8 cellular contexts compared by ENCODE assay signal in genomic region chr5:146041180-146041789, GRCh38.
DNase-seq lines count a peak whose midpoint lies in the region; ATAC-seq, FAIRE-seq and TF ChIP-seq lines count a peak whose summit lies in the region.

No MANE protein-coding gene starts in this region.

- H3K4me2 ChIP-seq in SU-DHL-6 (ENCODE audit: low read depth, low read length, poor library complexity, severe bottlenecking) (no peak overlapping the region), HepG2 (ENCODE audit: low read depth, low read length) (no peak overlapping the region)

- TF ChIP-seq EP300 in HepG2 (IDR thresholded peaks at IDR 0.05; ENCODE audit: low read depth in 2 of 2, low read length in 2 of 2): no peak
- no peak for TF ChIP-seq EP300 in HepG2 (CRISPR knock-in tag; IDR thresholded peaks at IDR 0.05; ENCODE audit: borderline replicate concordance)

- no peaks in the 10 kb centered on the region for H3K27me3 ChIP-seq in SU-DHL-6 (ENCODE audit: low read length)
- H3K27me3 ChIP-seq in HepG2 (ENCODE audit: control insufficient read depth in 1 of 2, insufficient read depth in 2 of 2, low read length in 2 of 2): no peaks in the 10 kb centered on the region

- no peak for FAIRE-seq in HepG2 (lab: Jason Lieb, UNC)

- TF ChIP-seq RAD21 in HepG2 (CRISPR knock-in tag; IDR thresholded peaks at IDR 0.05): 0 out of 2 replicates have a peak, but pooled peaks have one; percentile 37

- POLR2A ChIA-PET in HepG2 (lab: Yijun Ruan, JAX): interaction anchor here (0.6 to 1.1 kb wide), 2 partner anchors 206 to 410 kb away, joined by 3 to 5 read pairs; partner anchors contain the start of gene PRELID2

- no peak for TF ChIP-seq POLR2A in HepG2 (IDR thresholded peaks at IDR 0.05; ENCODE audit: insufficient read depth in 1 of 2, low read depth in 2 of 2, low read length in 2 of 2)

- H3K4me3 ChIP-seq in SU-DHL-6 (ENCODE audit: insufficient read depth, low read length, poor library complexity, severe bottlenecking): no peak overlapping the region
- no peak overlapping the region for H3K4me3 ChIP-seq in HepG2 (replicated peaks in 1 of 3; ENCODE audit: insufficient read depth in 1 of 3, low read depth in 2 of 3, low read length in 3 of 3)

- H3K79me2 ChIP-seq in SU-DHL-6 (ENCODE audit: insufficient read depth, low read length) (no peaks in the 10 kb centered on the region), HepG2 (ENCODE audit: insufficient read depth, low read length) (no peaks in the 10 kb centered on the region)

- no TSS peak for BruUV-seq in HepG2 (replicated peaks; lab: Mats Ljungman, UMichigan)

- no peak overlapping the region for H3K27ac ChIP-seq in SU-DHL-6 (ENCODE audit: low read depth, low read length)
- no peak overlapping the region for H3K27ac ChIP-seq in HepG2 (ENCODE audit: extremely low read length, insufficient read depth, low read length)

- intact Hi-C loops in HepG2 (cut with micrococcal nuclease; ENCODE audit: unreplicated experiment): loop anchor here (1.0 kb wide), 1 partner anchor 284 kb away; no protein-coding TSS in a partner anchor

- DNase-seq in HepG2 (ENCODE audit: low spot score): no peak
- no peak for DNase-seq in NCI-H2081 (lab: John Stamatoyannopoulos, UW)
- DNase-seq in 8988T: no peak
- no peak for DNase-seq in NOMO-1 treated with dmso at 0.1 percent for 144 hours (lab: John Stamatoyannopoulos, UW; ENCODE audit: unreplicated experiment)
- DNase-seq in NCI-H1694 treated with DMSO at 0.1 percent for 48 hours (lab: John Stamatoyannopoulos, UW): no peak

- TF ChIP-seq CTCF in SU-DHL-6 (IDR thresholded peaks at IDR 0.05; ENCODE audit: insufficient read depth, low read length, poor library complexity, severe bottlenecking) (peak; percentile 18), HepG2 (CRISPR knock-in tag; IDR thresholded peaks at IDR 0.05) (peak; percentile 42; the same call in 1 of the 2 replicates)

- H3K36me3 ChIP-seq in SU-DHL-6 (ENCODE audit: low read length) (no peaks in the 10 kb centered on the region), HepG2 (replicated peaks in 1 of 2; ENCODE audit: control insufficient read depth in 1 of 2, insufficient read depth in 2 of 2, low read length in 2 of 2) (no peaks in the 10 kb centered on the region)

- no peak overlapping the region for H3K9ac ChIP-seq in SU-DHL-6 (ENCODE audit: low read length)
- H3K9ac ChIP-seq in HepG2 (ENCODE audit: insufficient read depth, low read depth, low read length): no peak overlapping the region

- H4K20me1 ChIP-seq in SU-DHL-6 (ENCODE audit: low read depth, low read length) (no peaks in the 10 kb centered on the region), HepG2 (ENCODE audit: insufficient read depth, low read length) (no peaks in the 10 kb centered on the region)

- H2AFZ ChIP-seq in SU-DHL-6 (ENCODE audit: low read depth, low read length, severe bottlenecking) (no peak overlapping the region), HepG2 (ENCODE audit: low read length) (no peak overlapping the region)

- no peaks in the 10 kb centered on the region for H3K4me1 ChIP-seq in HepG2 (ENCODE audit: insufficient read depth, low read length)

- no peaks in the 10 kb centered on the region for H3K9me2 ChIP-seq in SU-DHL-6 (replicated peaks; ENCODE audit: insufficient read depth, low read length)

- WGBS in HepG2 (ENCODE audit: low lambda C conversion rate): 84% methylated on average over 8 of the region's 10 CpGs

- ATAC-seq in GM18511 (IDR thresholded peaks at IDR 0.05; ENCODE audit: unreplicated experiment) (peak; percentile 84), HG02870 (IDR thresholded peaks at IDR 0.05; ENCODE audit: unreplicated experiment) (peak; percentile 78), HepG2 (peak; percentile 91)

- CTCF ChIA-PET in HepG2 (lab: Yijun Ruan, JAX; ENCODE audit: low intra/inter-chr PET ratio, low total read pairs): no interaction called here

- H3F3A ChIP-seq in SU-DHL-6 (ENCODE audit: insufficient read depth): no peaks in the 10 kb centered on the region

- H3K9me3 ChIP-seq in SU-DHL-6 (ENCODE audit: insufficient read depth, low read length): no peaks in the 10 kb centered on the region
- H3K9me3 ChIP-seq in HepG2 (ENCODE audit: low read length): no peaks in the 10 kb centered on the region

- in situ Hi-C loops in HepG2 (cut with HindIII; ENCODE audit: extremely low pct_ligation_motif_present, low pct_unique_long_range_greater_than_20kb): no loop called here

TF ChIP-seq in HepG2, 621 proteins besides CTCF, POLR2A, EP300 and RAD21:
- no peak for TF ChIP-seq CREM (IDR thresholded peaks at IDR 0.05)
- no peak for TF ChIP-seq CREM (CRISPR knock-in tag; IDR thresholded peaks at IDR 0.05)
- peak; percentile 51 for TF ChIP-seq STAG1 (CRISPR knock-in tag; IDR thresholded peaks at IDR 0.05)
